18 cellular contexts compared by ENCODE assay signal in the genomic region with DNA sequence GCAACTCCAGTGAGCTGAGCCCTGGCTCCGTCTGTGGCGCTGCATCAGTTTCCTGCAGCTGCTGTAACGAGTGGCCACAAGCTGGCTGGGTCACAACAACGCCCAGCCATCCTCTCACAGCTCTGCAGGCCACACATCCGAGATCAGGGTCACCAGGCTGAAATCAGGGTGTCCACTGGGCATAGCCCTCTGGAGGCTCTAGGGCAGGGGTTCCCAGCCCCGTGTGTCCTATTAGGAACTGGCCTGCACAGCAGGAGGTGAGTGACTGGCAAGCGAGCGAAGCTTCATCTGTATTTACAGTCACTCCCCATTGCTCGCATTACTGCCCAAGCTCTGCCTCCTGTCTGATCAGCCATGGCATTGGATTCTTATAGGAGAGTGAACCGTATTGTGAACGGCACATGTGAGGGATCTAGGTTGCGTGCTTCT.
DNase-seq lines count a peak whose midpoint lies in the region; ATAC-seq, FAIRE-seq and TF ChIP-seq lines count a peak whose summit lies in the region.
"Had no signal": no experiment of that assay in that cellular context is flagged by ENCODE, and none has a peak within 500 bp of the region (broad histone marks: within the 10 kb centered on the region; RNA-seq: fewer than 3 reads in every experiment).

No MANE protein-coding gene starts in this region.

- POLR2A ChIA-PET in HEK293 (lab: Yijun Ruan, JAX) = interaction anchor here (1.3 kb wide), 1 partner anchor 641 kb away, joined by 3 read pairs; a partner anchor contains a TSS
- POLR2A ChIA-PET in HepG2 (lab: Yijun Ruan, JAX) = no interaction called here

- H3K79me2 ChIP-seq in HepG2 (ENCODE audit: insufficient read depth, low read length) = peaks cover 78% of the 10 kb centered on the region

- H3K27ac ChIP-seq in HEK293 (ENCODE audit: extremely low read depth, low read depth, low read length) (no peak overlapping the region), HepG2 (ENCODE audit: extremely low read length, insufficient read depth, low read length) (no peak overlapping the region), esophagus muscularis mucosa (replicated peaks in 1 of 4) (no peak overlapping the region)
- H3K27ac ChIP-seq: C4-2B, suprapubic skin had no signal

- no TSS peak for BruUV-seq in HepG2 (replicated peaks; lab: Mats Ljungman, UMichigan)

- TF ChIP-seq POLR2A in HepG2 (IDR thresholded peaks at IDR 0.05; ENCODE audit: insufficient read depth in 1 of 2, low read depth in 2 of 2, low read length in 2 of 2) = no peak
- TF ChIP-seq POLR2A in esophagus muscularis mucosa (IDR thresholded peaks at IDR 0.05; ENCODE audit: low read depth) = no peak

- TF ChIP-seq RAD21 in HepG2 (CRISPR knock-in tag; IDR thresholded peaks at IDR 0.05) = no peak

- no peaks in the 10 kb centered on the region for H3K9me3 ChIP-seq in HEK293 (ENCODE audit: control insufficient read depth, insufficient read depth, low read depth, low read length)
- H3K9me3 ChIP-seq in HepG2 (ENCODE audit: low read length) = no peaks in the 10 kb centered on the region
- no peaks in the 10 kb centered on the region for H3K9me3 ChIP-seq in esophagus muscularis mucosa
- H3K9me3 ChIP-seq: suprapubic skin had no signal

- CTCF ChIA-PET in HEK293 (lab: Yijun Ruan, JAX) = interaction anchor here (1.9 kb wide), 1 partner anchor 14 kb away, joined by 5 read pairs; no protein-coding TSS in a partner anchor
- CTCF ChIA-PET in HepG2 (lab: Yijun Ruan, JAX; ENCODE audit: low intra/inter-chr PET ratio, low total read pairs) = no interaction called here

- no peak for FAIRE-seq in HepG2 (lab: Jason Lieb, UNC)

- no peaks in the 10 kb centered on the region for H3K9me3 Mint-ChIP-seq in stimulated activated memory B cell treated with anti-CD40 and anti-IgM and Interleukin-4, amounts not matched to agents 10 μg/mL and 1 μg/mL and 100 μg/mL, for 72 hours
- no peaks in the 10 kb centered on the region for H3K9me3 Mint-ChIP-seq in activated T-cell treated with anti-CD3 and anti-CD28 coated beads, Interleukin-2, amount 50 U/mL, for 24 hours
- H3K9me3 Mint-ChIP-seq: nephron progenitor cell had no signal

- peak overlapping the region; percentile 61 for H3K27ac Mint-ChIP-seq in stimulated activated memory B cell treated with anti-CD40 and anti-IgM and Interleukin-4, amounts not matched to agents 10 μg/mL and 1 μg/mL and 100 μg/mL, for 72 hours
- H3K27ac Mint-ChIP-seq in activated T-cell treated with anti-CD3 and anti-CD28 coated beads, Interleukin-2, amount 50 U/mL, for 24 hours = no peak overlapping the region
- H3K27ac Mint-ChIP-seq: nephron progenitor cell had no signal

- no peaks in the 10 kb centered on the region for H3K27me3 ChIP-seq in HepG2 (ENCODE audit: control insufficient read depth in 1 of 2, insufficient read depth in 2 of 2, low read length in 2 of 2)
- H3K27me3 ChIP-seq in esophagus muscularis mucosa = no peaks in the 10 kb centered on the region
- H3K27me3 ChIP-seq: suprapubic skin had no signal

- no peak for TF ChIP-seq CTCF in HEK293 (tag by site-specific recombination; IDR thresholded peaks at IDR 0.05)
- no peak for TF ChIP-seq CTCF in HepG2 (CRISPR knock-in tag; IDR thresholded peaks at IDR 0.05)
- TF ChIP-seq CTCF in esophagus muscularis mucosa (IDR thresholded peaks at IDR 0.05) = no peak

- intact Hi-C loops in HepG2 (cut with micrococcal nuclease; ENCODE audit: unreplicated experiment) (no loop called here), esophagus muscularis mucosa (cut with DNase I) (no loop called here)

- WGBS in HepG2 (ENCODE audit: low lambda C conversion rate) = 94% methylated on average over 12 of the region's 12 CpGs
- 96% methylated on average over 10 of the region's 12 CpGs for WGBS in esophagus muscularis mucosa

- no peak for ATAC-seq in HepG2
- no peak for ATAC-seq in stimulated activated memory B cell treated with anti-CD40 and anti-IgM and Interleukin-4, amounts not matched to agents 10 μg/mL and 1 μg/mL and 100 μg/mL, for 72 hours
- ATAC-seq in GM21723 (IDR thresholded peaks at IDR 0.05; ENCODE audit: unreplicated experiment) = no peak
- ATAC-seq: left ventricle myocardium superior had no signal

- H4K20me1 ChIP-seq in HepG2 (ENCODE audit: insufficient read depth, low read length) = peaks cover 53% of the 10 kb centered on the region; the same call in 1 of the 2 replicates

- in situ Hi-C loops in HepG2 (cut with HindIII; ENCODE audit: extremely low pct_ligation_motif_present, low pct_unique_long_range_greater_than_20kb) = no loop called here

- no peak overlapping the region for H3K4me2 ChIP-seq in HepG2 (ENCODE audit: low read depth, low read length)

- H3K36me3 Mint-ChIP-seq in stimulated activated memory B cell treated with anti-CD40 and anti-IgM and Interleukin-4, amounts not matched to agents 10 μg/mL and 1 μg/mL and 100 μg/mL, for 72 hours = peaks cover 4% of the 10 kb centered on the region
- no peaks in the 10 kb centered on the region for H3K36me3 Mint-ChIP-seq in activated T-cell treated with anti-CD3 and anti-CD28 coated beads, Interleukin-2, amount 50 U/mL, for 24 hours (ENCODE audit: low read depth)

- H3K4me3 ChIP-seq in HEK293 (ENCODE audit: low read depth, low read length) (no peak overlapping the region), HepG2 (replicated peaks in 1 of 3; ENCODE audit: insufficient read depth in 1 of 3, low read depth in 2 of 3, low read length in 3 of 3) (no peak overlapping the region), esophagus muscularis mucosa (no peak overlapping the region)
- H3K4me3 ChIP-seq: suprapubic skin had no signal

- no peak for TF ChIP-seq EP300 in HepG2 (IDR thresholded peaks at IDR 0.05; ENCODE audit: low read depth in 2 of 2, low read length in 2 of 2)
- no peak for TF ChIP-seq EP300 in HepG2 (CRISPR knock-in tag; IDR thresholded peaks at IDR 0.05; ENCODE audit: borderline replicate concordance)
- no peak for TF ChIP-seq EP300 in esophagus muscularis mucosa (IDR thresholded peaks at IDR 0.05)

- peak; percentile 53 for DNase-seq in UCSD-AML1 (lab: John Stamatoyannopoulos, UW; ENCODE audit: unreplicated experiment)
- DNase-seq in HepG2 (ENCODE audit: low spot score) = no peak
- DNase-seq in esophagus muscularis mucosa (ENCODE audit: extremely low spot score) = no peak
- no peak for DNase-seq in activated T-cell treated with anti-CD3 and anti-CD28 coated beads, Interleukin-2, amount 50 U/mL, for 24 hours
- DNase-seq: activated CD4-positive, CD25-positive, alpha-beta regulatory T cell; activated naive CD4-positive, alpha-beta T cell; effector CD8-positive, alpha-beta T cell; left ventricle myocardium superior; NCI-H2107; NCI-H526 treated with DMSO at 0.1 percent for 48 hours; nephron progenitor cell; stimulated activated CD4-positive, alpha-beta T cell treated with anti-CD3 and anti-CD28 coated beads, Interleukin-2, amount 100 ng/mL, for 24 hours; T-helper 1 cell had no signal

- H3K4me1 Mint-ChIP-seq in stimulated activated memory B cell treated with anti-CD40 and anti-IgM and Interleukin-4, amounts not matched to agents 10 μg/mL and 1 μg/mL and 100 μg/mL, for 72 hours = peaks cover 69% of the 10 kb centered on the region
- peaks cover 15% of the 10 kb centered on the region for H3K4me1 Mint-ChIP-seq in activated T-cell treated with anti-CD3 and anti-CD28 coated beads, Interleukin-2, amount 50 U/mL, for 24 hours (ENCODE audit: low read depth)

- no peak overlapping the region for H3K4me3 Mint-ChIP-seq in stimulated activated memory B cell treated with anti-CD40 and anti-IgM and Interleukin-4, amounts not matched to agents 10 μg/mL and 1 μg/mL and 100 μg/mL, for 72 hours
- H3K4me3 Mint-ChIP-seq in activated T-cell treated with anti-CD3 and anti-CD28 coated beads, Interleukin-2, amount 50 U/mL, for 24 hours = no peak overlapping the region
- H3K4me3 Mint-ChIP-seq: nephron progenitor cell had no signal

- no peaks in the 10 kb centered on the region for H3K27me3 Mint-ChIP-seq in stimulated activated memory B cell treated with anti-CD40 and anti-IgM and Interleukin-4, amounts not matched to agents 10 μg/mL and 1 μg/mL and 100 μg/mL, for 72 hours
- H3K27me3 Mint-ChIP-seq in activated T-cell treated with anti-CD3 and anti-CD28 coated beads, Interleukin-2, amount 50 U/mL, for 24 hours = no peaks in the 10 kb centered on the region

- H3K36me3 ChIP-seq in HEK293 (ENCODE audit: control insufficient read depth in 2 of 2, insufficient read depth in 1 of 2, low read length in 2 of 2) (peaks cover 0 to 3% of the 10 kb centered on the region in 2 experiments; a peak in 1 of 3 replicates), HepG2 (replicated peaks in 1 of 2; ENCODE audit: control insufficient read depth in 1 of 2, insufficient read depth in 2 of 2, low read length in 2 of 2) (peaks cover 22 to 62% of the 10 kb centered on the region in 2 experiments), esophagus muscularis mucosa (no peaks in the 10 kb centered on the region)
- H3K36me3 ChIP-seq: suprapubic skin had no signal

- H3K4me1 ChIP-seq in HEK293 (ENCODE audit: control insufficient read depth, insufficient read depth, low read length) (peaks cover 2% of the 10 kb centered on the region; the same call in 1 of the 2 replicates), HepG2 (ENCODE audit: insufficient read depth, low read length) (peaks cover 52% of the 10 kb centered on the region), esophagus muscularis mucosa (peaks cover 32 to 81% (median 62%) of the 10 kb centered on the region in 4 donors)

- no peak overlapping the region for H2AFZ ChIP-seq in HepG2 (ENCODE audit: low read length)

- H3K9ac ChIP-seq in HepG2 (ENCODE audit: insufficient read depth, low read depth, low read length) = no peak overlapping the region

TF ChIP-seq in HEK293, 187 proteins besides CTCF, POLR2A, EP300 and RAD21 (continues in another document):
- TF ChIP-seq FEZF1 (tag by site-specific recombination; IDR thresholded peaks at IDR 0.05) = peak; percentile 42
- no peak for TF ChIP-seq HOXA7 (CRISPR knock-in tag; IDR thresholded peaks at IDR 0.05; ENCODE audit: borderline replicate concordance)
- TF ChIP-seq ZBTB8A (tag by site-specific recombination; IDR thresholded peaks at IDR 0.05) = 0 out of 2 replicates have a peak, but pooled peaks have one; percentile 24
- no peak for TF ChIP-seq GLI2 (tag by site-specific recombination; IDR thresholded peaks at IDR 0.05; ENCODE audit: borderline replicate concordance, low read depth)
- peak; percentile 45 for TF ChIP-seq SETDB1 (IDR thresholded peaks at IDR 0.05; ENCODE audit: insufficient read length, low read length)

TF ChIP-seq in HepG2, 621 proteins besides CTCF, POLR2A, EP300 and RAD21 (continues in another document):
- no peak for TF ChIP-seq ZMYM4 (CRISPR knock-in tag; IDR thresholded peaks at IDR 0.05)
- peak; percentile 66 for TF ChIP-seq RBM22 (optimal IDR thresholded peaks at IDR 0.05; ENCODE audit: low read length)
- peak; percentile 98 for TF ChIP-seq ZNF12 (CRISPR knock-in tag; IDR thresholded peaks at IDR 0.05)
- 0 out of 2 replicates have a peak, but pooled peaks have one; percentile 7 for TF ChIP-seq KDM2A (CRISPR knock-in tag; IDR thresholded peaks at IDR 0.05; ENCODE audit: borderline replicate concordance, low read depth)
- TF ChIP-seq DNMT3B (CRISPR knock-in tag; conservative IDR thresholded peaks at IDR 0.05) = no peak
